Comparison of ENCODE assay signal across 14 cellular contexts in genomic region chr1:150154143-150154542, GRCh38.
A peak's percentile ranks its signal among the peaks of the same experiment; 100 is the strongest.
DNase-seq lines count a peak whose midpoint lies in the region; ATAC-seq, FAIRE-seq and TF ChIP-seq lines count a peak whose summit lies in the region.
"Had no signal": no experiment of that assay in that cellular context is flagged by ENCODE, and none has a peak within 500 bp of the region (broad histone marks: within the 10 kb centered on the region; RNA-seq: fewer than 3 reads in every experiment).

No MANE protein-coding gene starts in this region.

- peaks cover 67% of the 10 kb centered on the region for H3K36me3 Mint-ChIP-seq in nephron progenitor cell (ENCODE audit: low read depth)

- FAIRE-seq in RCC 7860 (lab: Jason Lieb, UNC) = no peak

- H3K27ac ChIP-seq in caudate nucleus (ENCODE audit: low read depth, low read length) = peak overlapping the region; percentile 48
- H3K27ac ChIP-seq: brain microvascular endothelial cell had no signal

- H3K4me3 Mint-ChIP-seq in stimulated activated naive CD8-positive, alpha-beta T cell treated with anti-CD3 and anti-CD28 coated beads, Interleukin-15, amount 100 ng/mL, for 72 hours = no peak overlapping the region
- H3K4me3 Mint-ChIP-seq in nephron progenitor cell = peak overlapping the region; percentile 97

- no peak for ATAC-seq in stimulated activated naive CD8-positive, alpha-beta T cell treated with anti-CD3 and anti-CD28 coated beads, Interleukin-15, amount 100 ng/mL, for 72 hours
- ATAC-seq in stimulated activated naive CD8-positive, alpha-beta T cell treated with anti-CD3 and anti-CD28 coated beads, Interleukin-15, Interleukin-2, amounts not matched to agents 100 U/mL and 50 U/mL, for 24 hours = no peak
- ATAC-seq: left lobe of liver, right lobe of liver had no signal

- H3K4me1 Mint-ChIP-seq in stimulated activated naive CD8-positive, alpha-beta T cell treated with anti-CD3 and anti-CD28 coated beads, Interleukin-15, amount 100 ng/mL, for 72 hours = peaks cover 69% of the 10 kb centered on the region
- peaks cover 70% of the 10 kb centered on the region for H3K4me1 Mint-ChIP-seq in nephron progenitor cell

- H3K27me3 Mint-ChIP-seq in stimulated activated naive CD8-positive, alpha-beta T cell treated with anti-CD3 and anti-CD28 coated beads, Interleukin-15, amount 100 ng/mL, for 72 hours = peaks cover 5% of the 10 kb centered on the region
- H3K27me3 Mint-ChIP-seq in nephron progenitor cell (ENCODE audit: low read depth, poor library complexity) = no peaks in the 10 kb centered on the region

- no peaks in the 10 kb centered on the region for H3K9me3 Mint-ChIP-seq in stimulated activated naive CD8-positive, alpha-beta T cell treated with anti-CD3 and anti-CD28 coated beads, Interleukin-15, amount 100 ng/mL, for 72 hours
- H3K9me3 Mint-ChIP-seq in nephron progenitor cell = no peaks in the 10 kb centered on the region

- no peak for TF ChIP-seq CTCF in nephron progenitor cell (IDR thresholded peaks at IDR 0.05)

- no peak for DNase-seq in stimulated activated naive CD8-positive, alpha-beta T cell treated with anti-CD3 and anti-CD28 coated beads, Interleukin-15, amount 100 ng/mL, for 72 hours
- no peak for DNase-seq in stimulated activated naive CD8-positive, alpha-beta T cell treated with anti-CD3 and anti-CD28 coated beads, Interleukin-15, Interleukin-2, amounts not matched to agents 100 U/mL and 50 U/mL, for 24 hours
- DNase-seq in caudate nucleus (lab: John Stamatoyannopoulos, UW) (peak in 1 of 61 donors; percentile 36), nephron progenitor cell (no peak), NAMALWA (ENCODE audit: low spot score) (no peak), NCI-H1417 treated with DMSO at 0.1 percent for 48 hours (lab: John Stamatoyannopoulos, UW) (no peak), RCC 7860 (ENCODE audit: low spot score) (no peak), amygdala (lab: John Stamatoyannopoulos, UW) (no peak)
- DNase-seq: brain microvascular endothelial cell, foreskin fibroblast, MV-4-11, NCI-H748 treated with DMSO at 0.1 percent for 48 hours had no signal

- H3K27ac Mint-ChIP-seq in stimulated activated naive CD8-positive, alpha-beta T cell treated with anti-CD3 and anti-CD28 coated beads, Interleukin-15, amount 100 ng/mL, for 72 hours = peak overlapping the region; percentile 17 to 44
- H3K27ac Mint-ChIP-seq in nephron progenitor cell = peak overlapping the region; percentile 92
